10 cellular contexts compared by ENCODE assay signal in the genomic region with DNA sequence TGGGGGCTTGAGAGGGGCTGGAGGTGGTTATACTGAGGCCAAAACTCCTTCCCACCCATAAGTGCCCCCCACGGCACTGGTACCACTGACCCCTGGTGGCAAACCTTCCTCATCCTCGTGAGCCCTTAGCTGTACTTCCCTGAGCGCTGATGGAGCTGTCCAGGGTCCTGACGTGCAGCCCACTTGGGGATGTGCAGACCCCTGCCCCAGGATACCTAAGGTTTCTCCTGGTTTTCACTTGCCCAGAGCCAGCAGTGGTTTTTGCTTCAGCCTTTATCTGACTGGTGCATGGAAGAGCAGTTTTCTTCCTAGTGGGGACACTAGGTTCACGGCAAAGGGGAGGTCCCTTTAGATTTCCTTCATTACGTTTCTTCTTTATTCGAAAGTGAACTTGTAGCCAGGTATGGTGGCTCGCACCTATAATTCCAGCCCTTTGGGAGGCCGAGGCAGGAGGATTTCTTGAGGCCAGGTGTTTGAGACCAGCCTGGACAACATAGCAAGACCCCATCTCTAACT. TPM values are rescaled to one million over a fixed set of nuclear protein-coding genes. Genes with fewer than 3 reads are reported as not detected.
A peak's percentile ranks its signal among the peaks of the same experiment; 100 is the strongest.
DNase-seq lines count a peak whose midpoint lies in the region; ATAC-seq lines count a peak whose summit lies in the region.
"Had no signal": no experiment of that assay in that cellular context is flagged by ENCODE, and none has a peak within 500 bp of the region (broad histone marks: within the 10 kb centered on the region; RNA-seq: fewer than 3 reads in every experiment).

No MANE protein-coding gene starts in this region.

- in situ Hi-C loops in KBM-7 (cut with MboI; ENCODE audit: low pct_unique_long_range_greater_than_20kb, low sequenced_read_pairs), result loop anchor here (25.0 kb wide), 2 partner anchors 331 to 531 kb away; a partner anchor contains a TSS

- H3K27me3 ChIP-seq in mesendoderm (ENCODE audit: insufficient read depth, low read length, poor library complexity), result no peaks in the 10 kb centered on the region

- H2BK120ac ChIP-seq in mesendoderm (ENCODE audit: low read depth, low read length), result no peak overlapping the region

- ATAC-seq in activated CD8-positive, alpha-beta T cell treated with anti-CD3 and anti-CD28 coated beads, Interleukin-2, amount 10 ng/mL, durations not matched to agents 7 days and 5 days, result no peak
- ATAC-seq in natural killer cell treated with Interleukin-12 subunit alpha and Interleukin-12 subunit beta and Interleukin-15 and Interleukin-18, amount 100 ng/mL, for 72 hours, result no peak

- DNase-seq in DMS 273 (lab: John Stamatoyannopoulos, UW; ENCODE audit: unreplicated experiment) (peak; percentile 61), DMS 273 treated with DMSO at 0.1 percent for 48 hours (lab: John Stamatoyannopoulos, UW) (no peak), KBM-7 (peak; percentile 39), mesendoderm (peak; percentile 84), posterior cingulate gyrus (no peak), ureter (ENCODE audit: low spot score) (no peak)
- peak; percentile 54 for DNase-seq in activated CD8-positive, alpha-beta T cell treated with anti-CD3 and anti-CD28 coated beads, Interleukin-2, amount 10 ng/mL, durations not matched to agents 7 days and 5 days
- no peak for DNase-seq in natural killer cell treated with Interleukin-12 subunit alpha and Interleukin-12 subunit beta and Interleukin-15 and Interleukin-18, amount 100 ng/mL, for 72 hours (ENCODE audit: low spot score)
- DNase-seq: mammary epithelial cell had no signal

- no peaks in the 10 kb centered on the region for H3K9me3 Mint-ChIP-seq in activated CD8-positive, alpha-beta T cell treated with anti-CD3 and anti-CD28 coated beads, Interleukin-2, amount 10 ng/mL, durations not matched to agents 7 days and 5 days (ENCODE audit: insufficient read depth)
- H3K9me3 Mint-ChIP-seq in natural killer cell treated with Interleukin-12 subunit alpha and Interleukin-12 subunit beta and Interleukin-15 and Interleukin-18, amount 100 ng/mL, for 72 hours, result no peaks in the 10 kb centered on the region

- POLR2A ChIA-PET in activated CD8-positive, alpha-beta T cell treated with anti-CD3 and anti-CD28 coated beads, Interleukin-2, amount 10 ng/mL, durations not matched to agents 7 days and 5 days (lab: Charles Lee), result no interaction called here

- no peaks in the 10 kb centered on the region for H3K36me3 Mint-ChIP-seq in activated CD8-positive, alpha-beta T cell treated with anti-CD3 and anti-CD28 coated beads, Interleukin-2, amount 10 ng/mL, durations not matched to agents 7 days and 5 days (ENCODE audit: low read depth)
- no peaks in the 10 kb centered on the region for H3K36me3 Mint-ChIP-seq in natural killer cell treated with Interleukin-12 subunit alpha and Interleukin-12 subunit beta and Interleukin-15 and Interleukin-18, amount 100 ng/mL, for 72 hours

- no peak overlapping the region for H3K9ac ChIP-seq in mesendoderm (ENCODE audit: low read length)

- no peak overlapping the region for H3K23ac ChIP-seq in mesendoderm (ENCODE audit: low read length)

- no peak overlapping the region for H2AK5ac ChIP-seq in mesendoderm (ENCODE audit: low read length)

- no peak overlapping the region for H4K8ac ChIP-seq in mesendoderm (ENCODE audit: low read depth, low read length)

- H2BK5ac ChIP-seq in mesendoderm (ENCODE audit: low read length), result no peak overlapping the region

- no peak overlapping the region for H3K27ac ChIP-seq in mesendoderm (ENCODE audit: low read depth, low read length)
- H3K27ac ChIP-seq: 22Rv1 had no signal

- H3K18ac ChIP-seq in mesendoderm (ENCODE audit: low read length), result no peak overlapping the region

- no peaks in the 10 kb centered on the region for H3K27me3 Mint-ChIP-seq in activated CD8-positive, alpha-beta T cell treated with anti-CD3 and anti-CD28 coated beads, Interleukin-2, amount 10 ng/mL, durations not matched to agents 7 days and 5 days (ENCODE audit: low read depth)
- peaks cover 0 to 14% of the 10 kb centered on the region in 2 donors for H3K27me3 Mint-ChIP-seq in natural killer cell treated with Interleukin-12 subunit alpha and Interleukin-12 subunit beta and Interleukin-15 and Interleukin-18, amount 100 ng/mL, for 72 hours

- WGBS in mesendoderm (ENCODE audit: extremely low coverage, insufficient coverage, low lambda C conversion rate), result no CpG with 5 or more reads among the region's 9 CpGs

- intact Hi-C loops in posterior cingulate gyrus (cut with DNase I), result no loop called here

- no peak overlapping the region for H3K4me3 ChIP-seq in mesendoderm (ENCODE audit: low read length)

- H3K4me1 Mint-ChIP-seq in activated CD8-positive, alpha-beta T cell treated with anti-CD3 and anti-CD28 coated beads, Interleukin-2, amount 10 ng/mL, durations not matched to agents 7 days and 5 days (ENCODE audit: low read depth), result no peaks in the 10 kb centered on the region
- no peaks in the 10 kb centered on the region for H3K4me1 Mint-ChIP-seq in natural killer cell treated with Interleukin-12 subunit alpha and Interleukin-12 subunit beta and Interleukin-15 and Interleukin-18, amount 100 ng/mL, for 72 hours (ENCODE audit: low read depth in 2 of 2)

- H3K4ac ChIP-seq in mesendoderm (ENCODE audit: low read depth, low read length), result no peak overlapping the region

- no peak overlapping the region for H3K4me2 ChIP-seq in mesendoderm (ENCODE audit: low read length)

- H3K79me2 ChIP-seq in mesendoderm (ENCODE audit: control insufficient read depth, insufficient read depth, low read length), result no peaks in the 10 kb centered on the region

- no peak overlapping the region for H2BK15ac ChIP-seq in mesendoderm (replicated peaks; ENCODE audit: low read depth)

- H4K5ac ChIP-seq in mesendoderm (ENCODE audit: low read length), result no peak overlapping the region

- no peaks in the 10 kb centered on the region for H3K4me1 ChIP-seq in mesendoderm (ENCODE audit: control insufficient read depth, low read depth, low read length)

- no peak overlapping the region for H3K4me3 Mint-ChIP-seq in activated CD8-positive, alpha-beta T cell treated with anti-CD3 and anti-CD28 coated beads, Interleukin-2, amount 10 ng/mL, durations not matched to agents 7 days and 5 days
- H3K4me3 Mint-ChIP-seq in natural killer cell treated with Interleukin-12 subunit alpha and Interleukin-12 subunit beta and Interleukin-15 and Interleukin-18, amount 100 ng/mL, for 72 hours, result no peak overlapping the region

- H3K56ac ChIP-seq in mesendoderm (ENCODE audit: low read length), result no peak overlapping the region

- H3K79me1 ChIP-seq in mesendoderm (ENCODE audit: low read length), result no peaks in the 10 kb centered on the region

- no peak overlapping the region for H3K27ac Mint-ChIP-seq in activated CD8-positive, alpha-beta T cell treated with anti-CD3 and anti-CD28 coated beads, Interleukin-2, amount 10 ng/mL, durations not matched to agents 7 days and 5 days
- no peak overlapping the region for H3K27ac Mint-ChIP-seq in natural killer cell treated with Interleukin-12 subunit alpha and Interleukin-12 subunit beta and Interleukin-15 and Interleukin-18, amount 100 ng/mL, for 72 hours

- CTCF ChIA-PET in activated CD8-positive, alpha-beta T cell treated with anti-CD3 and anti-CD28 coated beads, Interleukin-2, amount 10 ng/mL, durations not matched to agents 7 days and 5 days (lab: Charles Lee), result interaction anchor here (2.0 to 4.5 kb wide), 2 partner anchors 10 to 338 kb away, joined by 16 to 25 read pairs; no protein-coding TSS in a partner anchor

- H3K36me3 ChIP-seq in mesendoderm (ENCODE audit: control insufficient read depth, insufficient read depth, low read length), result no peaks in the 10 kb centered on the region

RNA-seq across cellular contexts. Expression of a gene that starts 28.7 kb away (rescaled TPM):
- total RNA-seq in activated CD8-positive, alpha-beta T cell treated with anti-CD3 and anti-CD28 coated beads, Interleukin-2, amount 10 ng/mL, durations not matched to agents 7 days and 5 days, result under 1 TPM; 0.42 TPM
- 28.4 TPM for polyA plus RNA-seq in mesendoderm (2013, experiment 1 of 2)
- 28.6 TPM for polyA plus RNA-seq in mesendoderm (2013, experiment 2 of 2)
- 49.3 TPM for total RNA-seq in ureter
- 1 to 10 TPM in 1 of 2 donors, under 1 TPM in 1; 0.59 to 3.4 TPM for total RNA-seq in natural killer cell treated with Interleukin-12 subunit alpha and Interleukin-12 subunit beta and Interleukin-15 and Interleukin-18, amount 100 ng/mL, for 72 hours

Comparison
In these comparisons a context has a peak if more than half of its experiments do, and no peak if none do; other contexts are left out.
1. DNase-seq: peak in DMS 273 (single experiment), KBM-7 (single experiment), activated CD8-positive, alpha-beta T cell treated with anti-CD3 and anti-CD28 coated beads, Interleukin-2, amount 10 ng/mL, durations not matched to agents 7 days and 5 days (single experiment) and mesendoderm (single experiment); none in DMS 273 treated with DMSO at 0.1 percent for 48 hours (single experiment), posterior cingulate gyrus (0 of 10), ureter (single experiment) and natural killer cell treated with Interleukin-12 subunit alpha and Interleukin-12 subunit beta and Interleukin-15 and Interleukin-18, amount 100 ng/mL, for 72 hours (single experiment).
2. RNA of a gene that starts 28.7 kb away (total RNA-seq): 49.3 TPM in ureter (single experiment); 0.59 to 3.4 TPM in natural killer cell treated with Interleukin-12 subunit alpha and Interleukin-12 subunit beta and Interleukin-15 and Interleukin-18, amount 100 ng/mL, for 72 hours and 0.42 TPM in activated CD8-positive, alpha-beta T cell treated with anti-CD3 and anti-CD28 coated beads, Interleukin-2, amount 10 ng/mL, durations not matched to agents 7 days and 5 days; every median in the first group is over 10 times any median in the second.